ENCODE assay signal across 16 cellular contexts in genomic region chr3:118765636-118766305, GRCh38.
DNase-seq lines count a peak whose midpoint lies in the region; ATAC-seq, FAIRE-seq and TF ChIP-seq lines count a peak whose summit lies in the region.
"Had no signal": no experiment of that assay in that cellular context is flagged by ENCODE, and none has a peak within 500 bp of the region (broad histone marks: within the 10 kb centered on the region; RNA-seq: fewer than 3 reads in every experiment).

No MANE protein-coding gene starts in this region.

- H3K27ac ChIP-seq in GM12878 (ENCODE audit: control insufficient read depth, insufficient read depth): no peak overlapping the region
- H3K27ac ChIP-seq: BLaER1 treated with 17β-estradiol and CSF1 and Interleukin-3, amounts not matched to agents 10 nM and 100 nM; HL-60 had no signal

- in situ Hi-C loops in GM12878 (cut with MboI): no loop called here

- no peaks in the 10 kb centered on the region for H3K4me1 ChIP-seq in GM12878 (ENCODE audit: control insufficient read depth, insufficient read depth, low read length)

- H3K79me2 ChIP-seq in GM12878 (ENCODE audit: control insufficient read depth, insufficient read depth, low read length): no peaks in the 10 kb centered on the region

- SMC1A ChIA-PET in GM12878 (lab: Charles Lee; ENCODE audit: uncharacterized antibody, unreplicated experiment): interaction anchor here (0.6 to 6.0 kb wide), 20 partner anchors 8 to 473 kb away, joined by 3 to 34 read pairs (median 4); no protein-coding TSS in a partner anchor

- TF ChIP-seq POLR2A in GM12892 (IDR thresholded peaks at IDR 0.05; ENCODE audit: low read depth, low read length): peak; percentile 78
- TF ChIP-seq POLR2A in GM12878 (IDR thresholded peaks at IDR 0.05; ENCODE audit: low read depth, low read length): no peak

- H4K20me1 ChIP-seq in GM12878 (ENCODE audit: control insufficient read depth, insufficient read depth): no peaks in the 10 kb centered on the region
- H4K20me1 ChIP-seq: BLaER1 treated with 17β-estradiol and CSF1 and Interleukin-3, amounts not matched to agents 10 nM and 100 nM had no signal

- H3K9me3 ChIP-seq in GM12878 (replicated peaks; ENCODE audit: control insufficient read depth, insufficient read depth, low read length): no peaks in the 10 kb centered on the region
- H3K9me3 ChIP-seq: BLaER1 treated with 17β-estradiol and CSF1 and Interleukin-3, amounts not matched to agents 10 nM and 100 nM had no signal

- no peak for TF ChIP-seq RAD21 in GM12878 (IDR thresholded peaks at IDR 0.05; ENCODE audit: insufficient read depth, low read depth, low read length)

- no peak for TF ChIP-seq EP300 in GM12878 (IDR thresholded peaks at IDR 0.05; ENCODE audit: borderline replicate concordance in 1 of 2, control insufficient read depth in 1 of 2, low read depth in 2 of 2, low read length in 2 of 2)

- H3K4me3 ChIP-seq in GM12878: no peak overlapping the region
- H3K4me3 ChIP-seq: BLaER1 treated with 17β-estradiol and CSF1 and Interleukin-3, amounts not matched to agents 10 nM and 100 nM had no signal

- WGBS in GM12878 (ENCODE audit: insufficient coverage, insufficient replicate concordance, low lambda C conversion rate, missing lambda C conversion rate): 95% methylated on average over 3 of the region's 3 CpGs

- no peak for DNase-seq in GM12892 (ENCODE audit: insufficient read length)
- DNase-seq in GM12878 (ENCODE audit: low read depth, low spot score): no peak
- DNase-seq in NCI-H82 treated with DMSO at 0.1 percent for 48 hours (lab: John Stamatoyannopoulos, UW; ENCODE audit: unreplicated experiment): no peak
- no peak for DNase-seq in NCI-H524 (lab: John Stamatoyannopoulos, UW)
- DNase-seq: ACHN; CD4-positive, CD25-positive, alpha-beta regulatory T cell; DMS53; GF-D8; HCEC 1CT; HFFc6; Kasumi-1 had no signal

- no peak overlapping the region for H2AFZ ChIP-seq in GM12878 (ENCODE audit: control insufficient read depth, low read depth, low read length)

- BruUV-seq in GM12878 (replicated peaks; lab: Mats Ljungman, UMichigan): no TSS peak

- ATAC-seq in GM18870 (IDR thresholded peaks at IDR 0.05; ENCODE audit: unreplicated experiment) (peak; percentile 9), HG02852 (IDR thresholded peaks at IDR 0.05; ENCODE audit: unreplicated experiment) (peak; percentile 16), GM12878 (no peak; the same call in 1 of the 3 replicates), HG02938 (IDR thresholded peaks at IDR 0.05; ENCODE audit: unreplicated experiment) (no peak)

- H3K4me2 ChIP-seq in GM12878 (ENCODE audit: control insufficient read depth, insufficient read depth): no peak overlapping the region
- H3K4me2 ChIP-seq: BLaER1 treated with 17β-estradiol and CSF1 and Interleukin-3, amounts not matched to agents 10 nM and 100 nM had no signal

- H3K36me3 ChIP-seq in GM12878 (ENCODE audit: control insufficient read depth in 2 of 2, insufficient read depth in 2 of 2, low read length in 1 of 2): 0 out of 4 replicates have a peak, but pooled peaks cover 0 to 1% of the 10 kb centered on the region in 2 experiments
- H3K36me3 ChIP-seq: BLaER1 treated with 17β-estradiol and CSF1 and Interleukin-3, amounts not matched to agents 10 nM and 100 nM had no signal

- no peaks in the 10 kb centered on the region for H3K27me3 ChIP-seq in GM12878 (replicated peaks in 1 of 2; ENCODE audit: control insufficient read depth in 2 of 2, insufficient read depth in 2 of 2, low read length in 1 of 2)
- H3K27me3 ChIP-seq: BLaER1 treated with 17β-estradiol and CSF1 and Interleukin-3, amounts not matched to agents 10 nM and 100 nM had no signal

- CTCF ChIA-PET in GM12878 (lab: Yijun Ruan, JAX): interaction anchor here (1.3 to 10.1 kb wide), 4 partner anchors 12 to 51 kb away, joined by 3 to 120 read pairs (median 8); no protein-coding TSS in a partner anchor

- RAD21 ChIA-PET in GM12878 (lab: Charles Lee; ENCODE audit: unreplicated experiment): interaction anchor here (0.7 to 7.8 kb wide), 8 partner anchors 13 to 50 kb away, joined by 3 to 88 read pairs (median 3); no protein-coding TSS in a partner anchor

- POLR2A ChIA-PET in GM12878 (lab: Charles Lee): interaction anchor here (1.0 to 3.9 kb wide), 3 partner anchors 17 to 48 kb away, joined by 4 to 14 read pairs (median 6); no protein-coding TSS in a partner anchor

- FAIRE-seq in GM12892 (lab: Jason Lieb, UNC) (no peak), GM12878 (lab: Jason Lieb, UNC) (no peak)

- TF ChIP-seq CTCF in GM12878 (IDR thresholded peaks at IDR 0.05 in 2 of 3, conservative IDR thresholded peaks at IDR 0.05 in 1 of 3; ENCODE audit: control insufficient read depth in 2 of 3, extremely low read depth in 1 of 3, insufficient read depth in 1 of 3, low read depth in 3 of 3, low read length in 3 of 3): no peak

- intact Hi-C loops in GM12878 (cut with micrococcal nuclease; ENCODE audit: unreplicated experiment): no loop called here

- no peak overlapping the region for H3K9ac ChIP-seq in GM12878 (ENCODE audit: control insufficient read depth, insufficient read depth, low read length)
- H3K9ac ChIP-seq: BLaER1 treated with 17β-estradiol and CSF1 and Interleukin-3, amounts not matched to agents 10 nM and 100 nM had no signal

TF ChIP-seq in GM12878, 131 proteins besides CTCF, POLR2A, EP300 and RAD21:
- no peak for TF ChIP-seq EGR1 (IDR thresholded peaks at IDR 0.05; ENCODE audit: borderline replicate concordance in 1 of 2, low read depth in 2 of 2, low read length in 2 of 2)
- TF ChIP-seq PML (IDR thresholded peaks at IDR 0.05; ENCODE audit: low read length): peak; percentile 29
- no peak for TF ChIP-seq BACH1 (IDR thresholded peaks at IDR 0.05; ENCODE audit: borderline replicate concordance)
- peak; percentile 22; the same call in 1 of the 2 replicates for TF ChIP-seq CBFB (IDR thresholded peaks at IDR 0.05; ENCODE audit: low read depth)
- TF ChIP-seq ZBED1 (IDR thresholded peaks at IDR 0.05; ENCODE audit: borderline replicate concordance): peak; percentile 73; the same call in 1 of the 2 replicates

Comparison
In these comparisons a context has a peak if more than half of its experiments do, and no peak if none do; other contexts are left out.
1. ATAC-seq: peak in GM18870 (single experiment) and HG02852 (single experiment); none in GM12878 (single experiment) and HG02938 (single experiment).